ENCODE assay signal across 17 cellular contexts in the genomic region with DNA sequence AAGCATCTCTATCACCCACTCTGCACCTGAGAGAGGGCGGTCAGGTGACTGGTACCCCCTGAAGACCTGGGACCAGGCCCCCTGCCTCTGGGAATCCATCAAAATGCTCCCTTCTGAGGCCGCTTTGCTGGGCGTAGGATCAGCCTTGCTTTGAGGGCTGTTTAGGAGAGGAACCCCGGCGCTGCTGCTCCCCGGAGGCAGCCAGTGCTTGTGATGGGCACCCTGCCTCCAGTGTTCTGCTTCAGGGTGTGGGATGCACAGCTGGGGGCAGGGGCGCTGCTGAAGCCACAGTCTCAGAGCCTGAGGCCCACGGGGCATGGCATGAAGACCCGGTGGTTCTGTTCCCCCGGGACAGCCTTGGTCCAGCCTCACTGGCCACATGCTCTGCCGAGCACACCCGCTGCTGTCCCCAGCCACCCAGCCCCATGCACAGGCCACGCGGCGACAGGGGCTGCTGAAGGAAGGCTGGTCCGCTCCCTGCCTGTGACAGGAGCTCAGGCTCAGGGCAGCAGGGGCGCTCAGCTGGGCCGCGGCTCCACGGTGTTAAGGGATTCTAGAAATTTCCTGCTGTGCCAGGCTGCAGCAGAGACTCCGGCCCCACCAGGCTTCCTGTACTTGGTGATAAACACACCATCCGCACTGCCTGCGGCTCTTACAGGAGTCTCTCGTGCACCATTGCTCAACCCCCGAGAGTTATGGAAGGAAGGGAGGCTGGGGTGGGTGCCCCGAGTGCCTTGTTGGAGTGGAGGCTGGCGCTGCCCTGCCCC.
DNase-seq lines count a peak whose midpoint lies in the region; ATAC-seq, FAIRE-seq and TF ChIP-seq lines count a peak whose summit lies in the region.
"Had no signal": no experiment of that assay in that cellular context is flagged by ENCODE, and none has a peak within 500 bp of the region (broad histone marks: within the 10 kb centered on the region; RNA-seq: fewer than 3 reads in every experiment).

No MANE protein-coding gene starts in this region.

- DNase-seq in RWPE2 (ENCODE audit: low spot score), result peak; percentile 52
- peak; percentile 13 for DNase-seq in left ventricle myocardium inferior
- peak in 4 of 6 donors; percentile 13 to 69 (median 40) for DNase-seq in pancreas
- DNase-seq in T-helper 9 cell, result no peak
- DNase-seq: activated T-cell treated with anti-CD3 and anti-CD28 coated beads for 4 hours; brain microvascular endothelial cell; COR-L47; MM.1S; NCI-H146; stimulated activated CD4-positive, alpha-beta T cell treated with anti-CD3 and anti-CD28 coated beads, Interleukin-1b, Interleukin-23, amount 100 ng/mL, for 48 hours; stimulated activated naive B cell treated with anti-CD40 and anti-IgM and Interleukin-4, amounts not matched to agents 10 μg/mL and 1 μg/mL and 100 μg/mL, for 72 hours had no signal

- H3K27ac ChIP-seq in BLaER1 treated with 17β-estradiol and CSF1 and Interleukin-3, amounts not matched to agents 10 nM and 100 nM, result peak overlapping the region in 6 of 11 experiments; percentile 21 to 78 (median 48); a peak in 9 of 22 replicates
- H3K27ac ChIP-seq in RWPE2 (ENCODE audit: poor library complexity, severe bottlenecking) (no peak overlapping the region), left ventricle myocardium inferior (replicated peaks) (no peak overlapping the region), pancreas (no peak overlapping the region)
- H3K27ac ChIP-seq: brain microvascular endothelial cell, SJSA1, VCaP had no signal

- no peak for FAIRE-seq in pancreas (lab: Jason Lieb, UNC)
- FAIRE-seq: K562 had no signal

- H4K20me1 ChIP-seq in BLaER1 treated with 17β-estradiol and CSF1 and Interleukin-3, amounts not matched to agents 10 nM and 100 nM, result peaks cover 0 to 68% (median 13%) of the 10 kb centered on the region in 11 experiments; a peak in 14 of 22 replicates

- no peaks in the 10 kb centered on the region for H3K9me3 ChIP-seq in BLaER1 treated with 17β-estradiol and CSF1 and Interleukin-3, amounts not matched to agents 10 nM and 100 nM (replicated peaks in 1 of 11)
- H3K9me3 ChIP-seq in RWPE2 (ENCODE audit: severe bottlenecking), result no peaks in the 10 kb centered on the region
- H3K9me3 ChIP-seq in left ventricle myocardium inferior (replicated peaks), result no peaks in the 10 kb centered on the region
- no peaks in the 10 kb centered on the region for H3K9me3 ChIP-seq in pancreas
- H3K9me3 ChIP-seq: SJSA1 had no signal

- H3K4me1 ChIP-seq in BLaER1 treated with 17β-estradiol and CSF1 and Interleukin-3, amounts not matched to agents 10 nM and 100 nM, result peaks cover 42 to 67% (median 57%) of the 10 kb centered on the region in 10 experiments
- H3K4me1 ChIP-seq in RWPE2 (ENCODE audit: insufficient read depth, poor library complexity, severe bottlenecking) (peaks cover 17% of the 10 kb centered on the region), left ventricle myocardium inferior (peaks cover 23% of the 10 kb centered on the region), pancreas (peaks cover 0 to 5% (median 0%) of the 10 kb centered on the region in 3 donors)

- ATAC-seq in RWPE2 (ENCODE audit: low read depth) (no peak), pancreas (no peak), HG03175 (IDR thresholded peaks at IDR 0.05; ENCODE audit: unreplicated experiment) (no peak), HG03139 (IDR thresholded peaks at IDR 0.05; ENCODE audit: unreplicated experiment) (no peak)
- ATAC-seq: K562; stimulated activated naive B cell treated with anti-CD40 and anti-IgM and Interleukin-4, amounts not matched to agents 10 μg/mL and 1 μg/mL and 100 μg/mL, for 72 hours had no signal

- intact Hi-C loops in left ventricle myocardium inferior (cut with micrococcal nuclease) (no loop called here), pancreas (cut with DNase I) (loop anchor here in 1 of 3 donors (10.0 kb wide), 1 partner anchor 359 kb away; no protein-coding TSS in a partner anchor)

- peaks cover 0 to 4% (median 0%) of the 10 kb centered on the region in 11 experiments; a peak in 1 of 22 replicates for H3K36me3 ChIP-seq in BLaER1 treated with 17β-estradiol and CSF1 and Interleukin-3, amounts not matched to agents 10 nM and 100 nM
- no peaks in the 10 kb centered on the region for H3K36me3 ChIP-seq in RWPE2 (ENCODE audit: low read depth)
- H3K36me3 ChIP-seq in left ventricle myocardium inferior, result no peaks in the 10 kb centered on the region
- H3K36me3 ChIP-seq in pancreas, result no peaks in the 10 kb centered on the region
- H3K36me3 ChIP-seq: brain microvascular endothelial cell, SJSA1 had no signal

- peaks cover 0 to 16% (median 0%) of the 10 kb centered on the region in 11 experiments; a peak in 3 of 22 replicates for H3K27me3 ChIP-seq in BLaER1 treated with 17β-estradiol and CSF1 and Interleukin-3, amounts not matched to agents 10 nM and 100 nM
- H3K27me3 ChIP-seq in RWPE2 (ENCODE audit: insufficient read depth, poor library complexity, severe bottlenecking) (no peaks in the 10 kb centered on the region), left ventricle myocardium inferior (ENCODE audit: low read depth) (no peaks in the 10 kb centered on the region), pancreas (no peaks in the 10 kb centered on the region)
- H3K27me3 ChIP-seq: brain microvascular endothelial cell, SJSA1 had no signal

- H3K4me3 ChIP-seq in BLaER1 treated with 17β-estradiol and CSF1 and Interleukin-3, amounts not matched to agents 10 nM and 100 nM, result no peak overlapping the region
- H3K4me3 ChIP-seq in RWPE2 (ENCODE audit: severe bottlenecking) (no peak overlapping the region), left ventricle myocardium inferior (no peak overlapping the region), pancreas (no peak overlapping the region)
- H3K4me3 ChIP-seq: K562, SJSA1 had no signal

- TF ChIP-seq CTCF in RWPE2 (IDR thresholded peaks at IDR 0.05; ENCODE audit: poor library complexity, severe bottlenecking), result no peak
- no peak for TF ChIP-seq CTCF in left ventricle myocardium inferior (IDR thresholded peaks at IDR 0.05; ENCODE audit: borderline replicate concordance)
- no peak for TF ChIP-seq CTCF in pancreas (IDR thresholded peaks at IDR 0.05)

- peak overlapping the region in 8 of 11 experiments; percentile 12 to 73 (median 44); a peak in 13 of 22 replicates for H3K9ac ChIP-seq in BLaER1 treated with 17β-estradiol and CSF1 and Interleukin-3, amounts not matched to agents 10 nM and 100 nM

- 93% methylated on average over 27 of the region's 27 CpGs for WGBS in pancreas, 2 donors

- H3K4me2 ChIP-seq in BLaER1 treated with 17β-estradiol and CSF1 and Interleukin-3, amounts not matched to agents 10 nM and 100 nM, result peak overlapping the region; percentile 87 to 97 (median 92)

Comparison
In these comparisons a context has a peak if more than half of its experiments do, and no peak if none do; other contexts are left out.
1. H3K27ac ChIP-seq: peak in BLaER1 treated with 17β-estradiol and CSF1 and Interleukin-3, amounts not matched to agents 10 nM and 100 nM (6 of 11); none in RWPE2 (single experiment), left ventricle myocardium inferior (single experiment) and pancreas (0 of 4).